17 cellular contexts compared by ENCODE assay signal in genomic region chr6:41037107-41037900, GRCh38. TPM values are rescaled to one million over a fixed set of nuclear protein-coding genes. Genes with fewer than 3 reads are reported as not detected.
DNase-seq lines count a peak whose midpoint lies in the region; ATAC-seq and TF ChIP-seq lines count a peak whose summit lies in the region.
"Had no signal": no experiment of that assay in that cellular context is flagged by ENCODE, and none has a peak within 500 bp of the region (broad histone marks: within the 10 kb centered on the region; RNA-seq: fewer than 3 reads in every experiment).

No MANE protein-coding gene starts in this region.

- H3K27me3 Mint-ChIP-seq in activated naive CD4-positive, alpha-beta T cell treated with anti-CD3 and anti-CD28 coated beads, Interleukin-2, amount 50 U/mL, for 24 hours = no peaks in the 10 kb centered on the region
- H3K27me3 Mint-ChIP-seq in activated naive CD4-positive, alpha-beta T cell treated with anti-CD3 and anti-CD28 coated beads, Interleukin-2, amount 10 ng/mL, durations not matched to agents 7 days and 5 days = peaks cover 4% of the 10 kb centered on the region
- H3K27me3 Mint-ChIP-seq: stimulated activated naive CD8-positive, alpha-beta T cell treated with anti-CD3 and anti-CD28 coated beads, Interleukin-15, Interleukin-2, amounts not matched to agents 100 ng/mL and 50 ng/mL, for 24 hours had no signal

- H3K4me1 Mint-ChIP-seq in activated naive CD4-positive, alpha-beta T cell treated with anti-CD3 and anti-CD28 coated beads, Interleukin-2, amount 50 U/mL, for 24 hours = no peaks in the 10 kb centered on the region
- peaks cover 13% of the 10 kb centered on the region for H3K4me1 Mint-ChIP-seq in activated naive CD4-positive, alpha-beta T cell treated with anti-CD3 and anti-CD28 coated beads, Interleukin-2, amount 10 ng/mL, durations not matched to agents 7 days and 5 days
- H3K4me1 Mint-ChIP-seq: neural crest cell had no signal

- H3K4me3 Mint-ChIP-seq in activated naive CD4-positive, alpha-beta T cell treated with anti-CD3 and anti-CD28 coated beads, Interleukin-2, amount 50 U/mL, for 24 hours = no peak overlapping the region
- no peak overlapping the region for H3K4me3 Mint-ChIP-seq in activated naive CD4-positive, alpha-beta T cell treated with anti-CD3 and anti-CD28 coated beads, Interleukin-2, amount 10 ng/mL, durations not matched to agents 7 days and 5 days
- H3K4me3 Mint-ChIP-seq: CD14-positive monocyte; neural crest cell; stimulated activated naive CD8-positive, alpha-beta T cell treated with anti-CD3 and anti-CD28 coated beads, Interleukin-15, Interleukin-2, amounts not matched to agents 100 ng/mL and 50 ng/mL, for 24 hours had no signal

- H3K9me3 Mint-ChIP-seq in activated naive CD4-positive, alpha-beta T cell treated with anti-CD3 and anti-CD28 coated beads, Interleukin-2, amount 50 U/mL, for 24 hours = no peaks in the 10 kb centered on the region
- H3K9me3 Mint-ChIP-seq in activated naive CD4-positive, alpha-beta T cell treated with anti-CD3 and anti-CD28 coated beads, Interleukin-2, amount 10 ng/mL, durations not matched to agents 7 days and 5 days = no peaks in the 10 kb centered on the region
- H3K9me3 Mint-ChIP-seq: CD14-positive monocyte; neural crest cell; stimulated activated naive CD8-positive, alpha-beta T cell treated with anti-CD3 and anti-CD28 coated beads, Interleukin-15, Interleukin-2, amounts not matched to agents 100 ng/mL and 50 ng/mL, for 24 hours had no signal

- no peak for ATAC-seq in omental fat pad (ENCODE audit: low FRiP score)

- CTCF ChIA-PET in activated naive CD4-positive, alpha-beta T cell treated with anti-CD3 and anti-CD28 coated beads, Interleukin-2, amount 10 ng/mL, durations not matched to agents 7 days and 5 days (lab: Charles Lee) = interaction anchor here (0.8 to 7.4 kb wide), 3 partner anchors 11 to 31 kb away, joined by 3 to 113 read pairs (median 3); no protein-coding TSS in a partner anchor

- no peak for TF ChIP-seq CTCF in omental fat pad (IDR thresholded peaks at IDR 0.05)

- no peaks in the 10 kb centered on the region for H3K36me3 Mint-ChIP-seq in activated naive CD4-positive, alpha-beta T cell treated with anti-CD3 and anti-CD28 coated beads, Interleukin-2, amount 50 U/mL, for 24 hours
- no peaks in the 10 kb centered on the region for H3K36me3 Mint-ChIP-seq in activated naive CD4-positive, alpha-beta T cell treated with anti-CD3 and anti-CD28 coated beads, Interleukin-2, amount 10 ng/mL, durations not matched to agents 7 days and 5 days
- H3K36me3 Mint-ChIP-seq: CD14-positive monocyte had no signal

- H3K27ac Mint-ChIP-seq in activated naive CD4-positive, alpha-beta T cell treated with anti-CD3 and anti-CD28 coated beads, Interleukin-2, amount 50 U/mL, for 24 hours = peak overlapping the region; percentile 60
- H3K27ac Mint-ChIP-seq in activated naive CD4-positive, alpha-beta T cell treated with anti-CD3 and anti-CD28 coated beads, Interleukin-2, amount 10 ng/mL, durations not matched to agents 7 days and 5 days = no peak overlapping the region
- H3K27ac Mint-ChIP-seq: CD14-positive monocyte; stimulated activated naive CD8-positive, alpha-beta T cell treated with anti-CD3 and anti-CD28 coated beads, Interleukin-15, Interleukin-2, amounts not matched to agents 100 ng/mL and 50 ng/mL, for 24 hours had no signal

- no peak for DNase-seq in activated naive CD4-positive, alpha-beta T cell treated with anti-CD3 and anti-CD28 coated beads, Interleukin-2, amount 10 ng/mL, durations not matched to agents 7 days and 5 days
- DNase-seq in inferior parietal cortex (ENCODE audit: extremely low spot score) = peak; percentile 41
- DNase-seq in NCI-H82 treated with DMSO at 0.1 percent for 48 hours (lab: John Stamatoyannopoulos, UW; ENCODE audit: unreplicated experiment) = no peak
- no peak for DNase-seq in omental fat pad (ENCODE audit: low spot score)
- no peak for DNase-seq in activated CD8-positive, alpha-beta memory T cell treated with anti-CD3 and anti-CD28 coated beads, Interleukin-2, amount 50 U/mL, for 4 hours
- DNase-seq: colonic mucosa; GOT3; SHP77 treated with DMSO at 0.1 percent for 48 hours; stimulated activated CD4-positive, alpha-beta T cell treated with anti-CD3 and anti-CD28 coated beads, Interleukin-15, amount 100 ng/mL, for 24 hours had no signal

RNA-seq across cellular contexts. Expression of gene UNC5CL, which starts 1.7 kb away (rescaled TPM):
- total RNA-seq in omental fat pad = 1 to 10 TPM in 1 of 4 donors, under 1 TPM in 3; 0.56 to 1.9 (median 0.80) TPM

RNA-seq across cellular contexts. Expression of gene TSPO2, which starts 5.0 kb away (rescaled TPM):
- total RNA-seq in omental fat pad = not detected
- total RNA-seq: A673; ascending aorta; colonic mucosa; neural crest cell; T-helper 1 cell treated with Interleukin-12 subunit alpha and Interleukin-12 subunit beta and Interleukin-4 antibody, amounts not matched to agents 30 ng/mL and 1 ng/mL, for 36 hours; urinary bladder had no signal

RNA-seq across cellular contexts. Expression of gene APOBEC2, which starts 15.7 kb away (rescaled TPM):
- total RNA-seq in omental fat pad = not detected
- total RNA-seq: A673; ascending aorta; neural crest cell; T-helper 1 cell treated with Interleukin-12 subunit alpha and Interleukin-12 subunit beta and Interleukin-4 antibody, amounts not matched to agents 30 ng/mL and 1 ng/mL, for 36 hours had no signal

RNA-seq across cellular contexts. Expression of gene OARD1, which starts 34.9 kb away (rescaled TPM):
- 10 to 100 TPM in 2 of 4 donors, 1 to 10 TPM in 2; 7.2 to 19.5 (median 12.3) TPM for total RNA-seq in omental fat pad
- total RNA-seq: ascending aorta had no signal

RNA-seq across cellular contexts. Expression of gene NFYA, which starts 35.5 kb away (rescaled TPM):
- total RNA-seq in omental fat pad = 10 to 100 TPM; 16.3 to 25.9 (median 21.1) TPM
